In the genomic region with DNA sequence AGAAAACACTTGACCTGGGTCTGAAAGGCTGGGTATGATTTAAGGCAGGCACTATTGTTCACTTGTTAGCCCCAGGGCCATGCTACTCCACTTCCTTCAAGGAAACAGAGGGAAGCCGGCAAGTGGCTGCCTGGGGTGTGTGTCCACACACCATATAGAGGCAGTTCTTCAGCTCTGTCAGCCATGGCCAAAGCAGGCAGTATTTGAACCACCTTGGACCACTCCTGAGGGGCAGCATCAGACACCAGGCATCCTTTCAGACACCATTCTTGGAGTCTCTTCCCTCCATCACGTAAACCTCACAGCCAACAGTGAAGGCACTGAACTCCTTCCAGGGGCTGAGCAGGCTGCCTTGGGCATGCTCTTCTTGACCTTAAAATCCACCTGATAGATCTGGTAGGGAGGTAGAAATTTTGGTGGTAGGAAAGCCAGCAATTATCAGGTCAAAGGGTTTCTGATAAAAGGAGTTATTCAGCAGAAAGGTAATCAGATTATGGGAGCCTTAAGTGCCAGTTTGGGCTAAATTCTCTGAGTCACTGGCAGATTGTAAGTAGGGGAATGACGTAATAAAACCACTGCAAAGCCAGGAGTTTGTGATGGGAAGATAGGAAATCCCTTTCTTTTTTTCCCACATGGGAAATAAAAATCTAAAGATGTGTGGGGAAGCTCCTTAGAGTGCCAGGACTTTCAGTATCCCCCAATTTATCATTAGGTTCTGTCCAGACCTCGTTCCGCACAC, we compare ENCODE assay signal across 11 cellular contexts. TPM values are rescaled to one million over a fixed set of nuclear protein-coding genes. Genes with fewer than 3 reads are reported as not detected.
DNase-seq lines count a peak whose midpoint lies in the region; ATAC-seq and TF ChIP-seq lines count a peak whose summit lies in the region.
"Had no signal": no experiment of that assay in that cellular context is flagged by ENCODE, and none has a peak within 500 bp of the region (broad histone marks: within the 10 kb centered on the region; RNA-seq: fewer than 3 reads in every experiment).

No MANE protein-coding gene starts in this region.

- peaks cover 3 to 20% (median 4%) of the 10 kb centered on the region in 5 donors for H3K36me3 ChIP-seq in subcutaneous abdominal adipose tissue (ENCODE audit: control insufficient read depth in 5 of 5, insufficient read depth in 5 of 5, low read length in 5 of 5)

- no peak for TF ChIP-seq CTCF in GM13976 (IDR thresholded peaks at IDR 0.05; ENCODE audit: borderline replicate concordance, control extremely low read depth, extremely low read depth, insufficient read depth, missing control alignments)

- no peaks in the 10 kb centered on the region for H3K27me3 ChIP-seq in subcutaneous abdominal adipose tissue (ENCODE audit: control insufficient read depth in 5 of 5, insufficient read depth in 4 of 5, low read length in 5 of 5)

- in situ Hi-C loops in GM13976 (cut with MboI; ENCODE audit: low sequenced_read_pairs, unreplicated experiment) = no loop called here

- H3K4me3 Mint-ChIP-seq in activated CD4-positive, alpha-beta T cell treated with anti-CD3 and anti-CD28 coated beads for 36 hours = peak overlapping the region; percentile 23
- H3K4me3 Mint-ChIP-seq in activated T-helper 17 cell treated with anti-CD3 and anti-CD28 coated beads, Interleukin-2, amount 50 U/mL, for 72 hours = peak overlapping the region; percentile 84
- H3K4me3 Mint-ChIP-seq in immature natural killer cell = peak overlapping the region in 2 of 5 donors; percentile 10 to 60

- H3K27ac Mint-ChIP-seq in activated CD4-positive, alpha-beta T cell treated with anti-CD3 and anti-CD28 coated beads for 36 hours = peak overlapping the region; percentile 90
- peak overlapping the region; percentile 88 for H3K27ac Mint-ChIP-seq in activated T-helper 17 cell treated with anti-CD3 and anti-CD28 coated beads, Interleukin-2, amount 50 U/mL, for 72 hours
- H3K27ac Mint-ChIP-seq in immature natural killer cell = peak overlapping the region; percentile 53 to 88 (median 81)

- peaks cover 8 to 86% (median 66%) of the 10 kb centered on the region in 5 donors for H3K4me1 ChIP-seq in subcutaneous abdominal adipose tissue (ENCODE audit: control insufficient read depth in 5 of 5, insufficient read depth in 5 of 5, low read length in 5 of 5)

- DNase-seq in activated CD4-positive, alpha-beta T cell treated with anti-CD3 and anti-CD28 coated beads for 36 hours = no peak
- DNase-seq in activated CD4-positive, alpha-beta T cell treated with anti-CD3 and anti-CD28 coated beads for 48 hours = no peak
- DNase-seq in immature natural killer cell = no peak
- no peak for DNase-seq in GM13976 (ENCODE audit: low spot score)
- DNase-seq: C1 segment of cervical spinal cord; H7; NK-92 treated with Interleukin-12 subunit alpha and Interleukin-12 subunit beta, amount 100 ng/mL, for 24 hours had no signal

- POLR2A ChIA-PET in activated CD4-positive, alpha-beta T cell treated with anti-CD3 and anti-CD28 coated beads for 36 hours (lab: Charles Lee) = no interaction called here

- peaks cover 0 to 4% (median 0%) of the 10 kb centered on the region in 5 donors for H3K9me3 ChIP-seq in subcutaneous abdominal adipose tissue (ENCODE audit: control insufficient read depth in 5 of 5, low read length in 5 of 5)

- CTCF ChIA-PET in activated CD4-positive, alpha-beta T cell treated with anti-CD3 and anti-CD28 coated beads for 36 hours (lab: Charles Lee) = no interaction called here

- ATAC-seq in activated CD4-positive, alpha-beta T cell treated with anti-CD3 and anti-CD28 coated beads for 36 hours = no peak
- ATAC-seq in activated T-helper 17 cell treated with anti-CD3 and anti-CD28 coated beads, Interleukin-2, amount 50 U/mL, for 72 hours (replicated peaks) = no peak
- no peak for ATAC-seq in HG03565 (IDR thresholded peaks at IDR 0.05; ENCODE audit: unreplicated experiment)
- ATAC-seq in GM21447 (IDR thresholded peaks at IDR 0.05; ENCODE audit: unreplicated experiment) = no peak

- peaks cover 68% of the 10 kb centered on the region for H3K36me3 Mint-ChIP-seq in activated CD4-positive, alpha-beta T cell treated with anti-CD3 and anti-CD28 coated beads for 36 hours (ENCODE audit: low read depth)
- H3K36me3 Mint-ChIP-seq in activated T-helper 17 cell treated with anti-CD3 and anti-CD28 coated beads, Interleukin-2, amount 50 U/mL, for 72 hours (ENCODE audit: low read depth) = peaks cover 96% of the 10 kb centered on the region
- peaks cover 6 to 10% (median 10%) of the 10 kb centered on the region in 3 donors for H3K36me3 Mint-ChIP-seq in immature natural killer cell

- H3K27me3 Mint-ChIP-seq in activated CD4-positive, alpha-beta T cell treated with anti-CD3 and anti-CD28 coated beads for 36 hours = no peaks in the 10 kb centered on the region
- H3K27me3 Mint-ChIP-seq in activated T-helper 17 cell treated with anti-CD3 and anti-CD28 coated beads, Interleukin-2, amount 50 U/mL, for 72 hours = no peaks in the 10 kb centered on the region
- peaks cover 4 to 5% (median 5%) of the 10 kb centered on the region in 3 donors for H3K27me3 Mint-ChIP-seq in immature natural killer cell (ENCODE audit: low read depth in 3 of 3)

- H3K4me1 Mint-ChIP-seq in activated CD4-positive, alpha-beta T cell treated with anti-CD3 and anti-CD28 coated beads for 36 hours = peaks cover 95% of the 10 kb centered on the region
- peaks cover 60% of the 10 kb centered on the region for H3K4me1 Mint-ChIP-seq in activated T-helper 17 cell treated with anti-CD3 and anti-CD28 coated beads, Interleukin-2, amount 50 U/mL, for 72 hours
- H3K4me1 Mint-ChIP-seq in immature natural killer cell = peaks cover 78 to 95% of the 10 kb centered on the region in 2 donors

- H3K9me3 Mint-ChIP-seq in activated CD4-positive, alpha-beta T cell treated with anti-CD3 and anti-CD28 coated beads for 36 hours (ENCODE audit: low read depth) = no peaks in the 10 kb centered on the region
- H3K9me3 Mint-ChIP-seq in activated T-helper 17 cell treated with anti-CD3 and anti-CD28 coated beads, Interleukin-2, amount 50 U/mL, for 72 hours = no peaks in the 10 kb centered on the region
- no peaks in the 10 kb centered on the region for H3K9me3 Mint-ChIP-seq in immature natural killer cell

- intact Hi-C loops in activated CD4-positive, alpha-beta T cell treated with anti-CD3 and anti-CD28 coated beads for 36 hours (cut with DNase I, micrococcal nuclease) = loop anchor here in 1 of 2 experiments (10.0 kb wide), 1 partner anchor 908 kb away; a partner anchor contains a TSS

- H3K4me3 ChIP-seq in subcutaneous abdominal adipose tissue (ENCODE audit: low read depth in 1 of 5, low read length in 5 of 5) = no peak overlapping the region

- H3K27ac ChIP-seq in subcutaneous abdominal adipose tissue (ENCODE audit: low read depth, low read length) = peak overlapping the region; percentile 74

- H3K9ac ChIP-seq in subcutaneous abdominal adipose tissue (ENCODE audit: low read length in 5 of 5) = peak overlapping the region in 2 of 5 donors; percentile 17 to 30

RNA-seq across cellular contexts. Expression of a gene that starts 20.2 kb away (rescaled TPM):
- total RNA-seq in activated CD4-positive, alpha-beta T cell treated with anti-CD3 and anti-CD28 coated beads for 36 hours = 10 to 100 TPM; 45.5 to 46.6 TPM
- 10 to 100 TPM; 51.2 to 63.2 TPM for total RNA-seq in activated T-helper 17 cell treated with anti-CD3 and anti-CD28 coated beads, Interleukin-2, amount 50 U/mL, for 72 hours
- 100 to 1,000 TPM in 1 of 3 donors, 10 to 100 TPM in 2; 36.8 to 101 (median 43.6) TPM for polyA plus RNA-seq in immature natural killer cell
